17 cellular contexts compared by ENCODE assay signal in genomic region chr6:133555726-133556125, GRCh38.
DNase-seq lines count a peak whose midpoint lies in the region; ATAC-seq and TF ChIP-seq lines count a peak whose summit lies in the region.
"Had no signal": no experiment of that assay in that cellular context is flagged by ENCODE, and none has a peak within 500 bp of the region (broad histone marks: within the 10 kb centered on the region; RNA-seq: fewer than 3 reads in every experiment).

No MANE protein-coding gene starts in this region.

- H3K36me3 Mint-ChIP-seq in progenitor cell of endocrine pancreas (ENCODE audit: insufficient read depth) = no peaks in the 10 kb centered on the region
- H3K36me3 Mint-ChIP-seq: CD4-positive, CD25-positive, alpha-beta regulatory T cell had no signal

- no peak overlapping the region for H3K27ac ChIP-seq in AG04450 (ENCODE audit: low read depth, low read length)
- no peak overlapping the region for H3K27ac ChIP-seq in prostate gland
- H3K27ac ChIP-seq: BLaER1 treated with 17β-estradiol and CSF1 and Interleukin-3, amounts not matched to agents 10 nM and 100 nM had no signal

- TF ChIP-seq CTCF in AG04450 (IDR thresholded peaks at IDR 0.05; ENCODE audit: low read depth, low read length) = no peak
- TF ChIP-seq CTCF in prostate gland (IDR thresholded peaks at IDR 0.05) = no peak
- TF ChIP-seq CTCF in progenitor cell of endocrine pancreas (IDR thresholded peaks at IDR 0.05; ENCODE audit: unreplicated experiment) = no peak

- no peaks in the 10 kb centered on the region for H3K4me1 ChIP-seq in prostate gland (replicated peaks)
- H3K4me1 ChIP-seq: BLaER1 treated with 17β-estradiol and CSF1 and Interleukin-3, amounts not matched to agents 10 nM and 100 nM had no signal

- no peaks in the 10 kb centered on the region for H3K4me1 Mint-ChIP-seq in progenitor cell of endocrine pancreas (ENCODE audit: low read depth)
- H3K4me1 Mint-ChIP-seq: CD4-positive, CD25-positive, alpha-beta regulatory T cell had no signal

- DNase-seq in AG04450 (ENCODE audit: low read depth, low spot score) (peak; percentile 18), DMS 273 treated with DMSO at 0.1 percent for 48 hours (lab: John Stamatoyannopoulos, UW) (peak; percentile 46), NCI-H446 treated with DMSO at 0.1 percent for 48 hours (lab: John Stamatoyannopoulos, UW) (peak; percentile 63), astrocyte of the hippocampus (ENCODE audit: low read depth, low spot score) (peak; percentile 45), NCI-H345 (lab: John Stamatoyannopoulos, UW) (no peak), prostate gland (ENCODE audit: low spot score) (no peak), progenitor cell of endocrine pancreas (ENCODE audit: low spot score, unreplicated experiment) (no peak)
- DNase-seq: Calu3; CD4-positive, CD25-positive, alpha-beta regulatory T cell; DMS153; DND-41; GDM1; HCEC 1CT; HFFc6 had no signal

- H3K36me3 ChIP-seq in prostate gland = no peaks in the 10 kb centered on the region

- no peak overlapping the region for H3K4me3 Mint-ChIP-seq in progenitor cell of endocrine pancreas (ENCODE audit: low read depth)
- H3K4me3 Mint-ChIP-seq: CD4-positive, CD25-positive, alpha-beta regulatory T cell; HFFc6 had no signal

- TF ChIP-seq POLR2A in prostate gland (IDR thresholded peaks at IDR 0.05) = no peak

- no peaks in the 10 kb centered on the region for H3K27me3 ChIP-seq in AG04450 (ENCODE audit: control insufficient read depth, insufficient read depth, low read length)
- no peaks in the 10 kb centered on the region for H3K27me3 ChIP-seq in prostate gland (replicated peaks; ENCODE audit: insufficient read depth)
- H3K27me3 ChIP-seq: BLaER1 treated with 17β-estradiol and CSF1 and Interleukin-3, amounts not matched to agents 10 nM and 100 nM had no signal

- H3K9me3 Mint-ChIP-seq in progenitor cell of endocrine pancreas (ENCODE audit: low read depth) = peaks cover 11% of the 10 kb centered on the region

- H3K9me3 ChIP-seq in AG04450 (ENCODE audit: control insufficient read depth, insufficient read depth, low read length) (peaks cover 16% of the 10 kb centered on the region; the same call in 1 of the 2 replicates), prostate gland (no peaks in the 10 kb centered on the region)

- no peak for ATAC-seq in HG02885 (IDR thresholded peaks at IDR 0.05; ENCODE audit: poor library complexity, unreplicated experiment)
- ATAC-seq: K562 had no signal

- H3K4me3 ChIP-seq in AG04450 (ENCODE audit: low read depth, low read length) (no peak overlapping the region), prostate gland (no peak overlapping the region)
- H3K4me3 ChIP-seq: BLaER1 treated with 17β-estradiol and CSF1 and Interleukin-3, amounts not matched to agents 10 nM and 100 nM; K562 had no signal

- CTCF ChIA-PET in AG04450 (lab: Charles Lee) = interaction anchor here (0.7 to 2.3 kb wide), 2 partner anchors 361 to 695 kb away, joined by 7 to 15 read pairs; no protein-coding TSS in a partner anchor

- no peak overlapping the region for H3K27ac Mint-ChIP-seq in progenitor cell of endocrine pancreas
- H3K27ac Mint-ChIP-seq: CD4-positive, CD25-positive, alpha-beta regulatory T cell; HFFc6 had no signal

- intact Hi-C loops in prostate gland (cut with DNase I) = no loop called here

- POLR2A ChIA-PET in AG04450 (lab: Yijun Ruan, JAX) = no interaction called here

- WGBS in prostate gland = 15% methylated on average over 1 of the region's 1 CpG

- peaks cover 2% of the 10 kb centered on the region for H3K27me3 Mint-ChIP-seq in progenitor cell of endocrine pancreas
- H3K27me3 Mint-ChIP-seq: CD4-positive, CD25-positive, alpha-beta regulatory T cell had no signal

Comparison
In these comparisons a context has a peak if more than half of its experiments do, and no peak if none do; other contexts are left out.
1. DNase-seq: peak in AG04450 (single experiment), DMS 273 treated with DMSO at 0.1 percent for 48 hours (single experiment), NCI-H446 treated with DMSO at 0.1 percent for 48 hours (single experiment) and astrocyte of the hippocampus (single experiment); none in NCI-H345 (single experiment), prostate gland (single experiment) and progenitor cell of endocrine pancreas (single experiment).